Comparison of ENCODE assay signal across 16 cellular contexts in genomic region chr3:53820084-53820483, GRCh38. TPM values are rescaled to one million over a fixed set of nuclear protein-coding genes. Genes with fewer than 3 reads are reported as not detected.
DNase-seq lines count a peak whose midpoint lies in the region; ATAC-seq and TF ChIP-seq lines count a peak whose summit lies in the region.
"Had no signal": no experiment of that assay in that cellular context is flagged by ENCODE, and none has a peak within 500 bp of the region (broad histone marks: within the 10 kb centered on the region; RNA-seq: fewer than 3 reads in every experiment).

No MANE protein-coding gene starts in this region.

- 91 to 93% methylated on average over 5 of the region's 5 CpGs for WGBS in sigmoid colon, 2 donors
- 89 to 93% (median 92%) methylated on average over 4 to 5 of the region's 5 CpGs for WGBS in heart left ventricle, 4 donors

- intact Hi-C loops in cardiac septum (cut with DNase I) (no loop called here), Right ventricle myocardium inferior (cut with DNase I) (no loop called here), sigmoid colon (cut with DNase I) (no loop called here), heart left ventricle (cut with DNase I) (no loop called here)

- no peaks in the 10 kb centered on the region for H3K36me3 ChIP-seq in sigmoid colon
- H3K36me3 ChIP-seq in heart left ventricle: no peaks in the 10 kb centered on the region
- H3K36me3 ChIP-seq: BLaER1 had no signal

- H3K9me3 ChIP-seq in sigmoid colon (no peaks in the 10 kb centered on the region), heart left ventricle (no peaks in the 10 kb centered on the region)
- H3K9me3 ChIP-seq: BLaER1 had no signal

- TF ChIP-seq EP300 in sigmoid colon (IDR thresholded peaks at IDR 0.05): no peak

- H3K27ac ChIP-seq in coronary artery (no peak overlapping the region), sigmoid colon (no peak overlapping the region), heart left ventricle (no peak overlapping the region)
- H3K27ac ChIP-seq: BLaER1, GM23248 had no signal

- H3K4me1 ChIP-seq in sigmoid colon: no peaks in the 10 kb centered on the region
- no peaks in the 10 kb centered on the region for H3K4me1 ChIP-seq in heart left ventricle

- ATAC-seq in Right ventricle myocardium inferior: no peak
- ATAC-seq in GM18907 (IDR thresholded peaks at IDR 0.05; ENCODE audit: unreplicated experiment): no peak
- ATAC-seq in heart left ventricle: no peak

- TF ChIP-seq CTCF in coronary artery (IDR thresholded peaks at IDR 0.05) (no peak), sigmoid colon (IDR thresholded peaks at IDR 0.05) (no peak), heart left ventricle (IDR thresholded peaks at IDR 0.05) (no peak)

- DNase-seq in cardiac septum (ENCODE audit: low spot score) (peak; percentile 64), Right ventricle myocardium inferior (ENCODE audit: missing footprints) (no peak), coronary artery (ENCODE audit: low spot score) (peak; percentile 53), sigmoid colon (peak; percentile 32), heart left ventricle (no peak), DMS53 (lab: John Stamatoyannopoulos, UW) (no peak)
- DNase-seq: CD4-positive, alpha-beta memory T cell; DMS 273 treated with DMSO at 0.1 percent for 48 hours; GM23248; HCEC 1CT; IMR-90 had no signal

- H3K27me3 ChIP-seq in sigmoid colon: no peaks in the 10 kb centered on the region
- no peaks in the 10 kb centered on the region for H3K27me3 ChIP-seq in heart left ventricle
- H3K27me3 ChIP-seq: BLaER1 had no signal

- no peak overlapping the region for H3K4me3 ChIP-seq in coronary artery
- H3K4me3 ChIP-seq in sigmoid colon: no peak overlapping the region
- no peak overlapping the region for H3K4me3 ChIP-seq in heart left ventricle
- H3K4me3 ChIP-seq: BLaER1, GM23248 had no signal

- TF ChIP-seq POLR2A in sigmoid colon (IDR thresholded peaks at IDR 0.05) (no peak), heart left ventricle (IDR thresholded peaks at IDR 0.05) (no peak)

RNA-seq across cellular contexts. Expression of gene CHDH, which starts 26.1 kb away (rescaled TPM):
- total RNA-seq in cardiac septum (0.92 TPM), Right ventricle myocardium inferior (11.0 TPM), sigmoid colon (1 to 10 TPM; 1.1 to 1.8 (median 1.7) TPM), heart left ventricle (10 to 100 TPM in 2 of 9 donors, 1 to 10 TPM in 6, under 1 TPM in 1; 0.99 to 13.2 (median 5.8) TPM)
- polyA plus RNA-seq in sigmoid colon (1 to 10 TPM; 5.4 to 9.5 (median 6.8) TPM), heart left ventricle (1 to 10 TPM in 1 of 2 donors, under 1 TPM in 1; 0.69 to 1.6 TPM)
- total RNA-seq: A673 had no signal
- polyA plus RNA-seq: CD14-positive monocyte, GM23248 had no signal

RNA-seq across cellular contexts. Expression of gene IL17RB, which starts 26.3 kb away (rescaled TPM):
- total RNA-seq in cardiac septum (0.08 TPM), Right ventricle myocardium inferior (3.2 TPM), sigmoid colon (1 to 10 TPM; 1.1 to 2.8 (median 1.7) TPM), heart left ventricle (1 to 10 TPM in 2 of 9 donors, under 1 TPM in 6, not detected in 1; 0.09 to 1.5 (median 0.61) TPM)
- polyA plus RNA-seq in sigmoid colon (1 to 10 TPM; 1.2 to 9.0 (median 2.8) TPM), heart left ventricle (under 1 TPM; 0.17 to 0.80 TPM)
- total RNA-seq: A673, GM23248 had no signal
- polyA plus RNA-seq: AG04450, IMR-90 had no signal

Comparison
In these comparisons a context has a peak if more than half of its experiments do, and no peak if none do; other contexts are left out.
1. DNase-seq: peak in cardiac septum (single experiment), coronary artery (single experiment) and sigmoid colon (single experiment); none in Right ventricle myocardium inferior (single experiment), heart left ventricle (0 of 5) and DMS53 (single experiment).